24 cellular contexts compared by ENCODE assay signal in the genomic region with DNA sequence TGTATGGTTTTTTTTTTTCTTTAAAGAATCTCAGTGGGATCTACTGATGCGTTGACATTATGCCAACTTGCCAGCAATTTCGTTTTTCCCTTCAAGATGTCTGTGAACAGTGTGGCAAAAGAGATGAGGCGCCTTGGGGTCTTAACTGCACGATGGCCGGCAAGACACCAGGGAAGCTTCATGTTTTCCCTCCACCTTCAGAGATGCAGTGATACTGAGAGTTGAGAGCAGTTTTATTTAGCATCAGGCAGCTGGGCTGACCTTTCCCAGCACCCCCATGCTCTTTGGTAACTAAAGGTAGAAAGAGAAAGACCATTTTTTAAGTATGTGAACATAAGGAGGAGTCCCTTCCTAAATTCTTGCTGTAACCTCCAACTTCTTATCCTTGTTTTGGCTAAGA. TPM values are rescaled to one million over a fixed set of nuclear protein-coding genes. Genes with fewer than 3 reads are reported as not detected.
"Had no signal": no experiment of that assay in that cellular context is flagged by ENCODE, and none has a peak within 500 bp of the region (broad histone marks: within the 10 kb centered on the region; RNA-seq: fewer than 3 reads in every experiment).

No MANE protein-coding gene starts in this region.

- H3K27ac Mint-ChIP-seq: activated CD8-positive, alpha-beta T cell treated with anti-CD3 and anti-CD28 coated beads, Interleukin-2, amount 10 ng/mL, durations not matched to agents 7 days and 5 days; activated naive CD8-positive, alpha-beta T cell treated with anti-CD3 and anti-CD28 coated beads, Interleukin-2, amount 10 ng/mL, durations not matched to agents 7 days and 5 days; T-helper 2 cell treated with Interferon-gamma antibody and Interleukin-4, amounts not matched to agents 5 μg/mL and 100 μg/mL, for 36 hours; WTC11 had no signal

- H3K36me3 ChIP-seq: breast epithelium had no signal

- H3K27me3 ChIP-seq: breast epithelium had no signal

- H3K4me3 Mint-ChIP-seq: activated CD8-positive, alpha-beta T cell treated with anti-CD3 and anti-CD28 coated beads, Interleukin-2, amount 10 ng/mL, durations not matched to agents 7 days and 5 days; activated naive CD8-positive, alpha-beta T cell treated with anti-CD3 and anti-CD28 coated beads, Interleukin-2, amount 10 ng/mL, durations not matched to agents 7 days and 5 days; T-cell; T-helper 2 cell treated with Interferon-gamma antibody and Interleukin-4, amounts not matched to agents 5 μg/mL and 100 μg/mL, for 36 hours; WTC11 had no signal

- H3K27ac ChIP-seq: breast epithelium, SK-N-MC had no signal

- H3K36me3 Mint-ChIP-seq: activated naive CD8-positive, alpha-beta T cell treated with anti-CD3 and anti-CD28 coated beads, Interleukin-2, amount 10 ng/mL, durations not matched to agents 7 days and 5 days; T-cell; WTC11 had no signal

- H3K9me3 Mint-ChIP-seq: activated naive CD8-positive, alpha-beta T cell treated with anti-CD3 and anti-CD28 coated beads, Interleukin-2, amount 10 ng/mL, durations not matched to agents 7 days and 5 days; T-cell; T-helper 2 cell treated with Interferon-gamma antibody and Interleukin-4, amounts not matched to agents 5 μg/mL and 100 μg/mL, for 36 hours; WTC11 had no signal

- ATAC-seq: activated CD8-positive, alpha-beta T cell treated with anti-CD3 and anti-CD28 coated beads, Interleukin-2, amount 10 ng/mL, durations not matched to agents 7 days and 5 days; T-cell had no signal

- DNase-seq: activated CD4-positive, alpha-beta T cell treated with anti-CD3 and anti-CD28 coated beads for 48 hours; activated CD4-positive, alpha-beta T cell treated with anti-CD3 and anti-CD28 coated beads, Interleukin-2, amount 50 U/mL, for 4 hours; activated CD4-positive, CD25-positive, alpha-beta regulatory T cell treated with anti-CD3 and anti-CD28 coated beads, Interleukin-2, amount 50 U/mL, for 72 hours; activated CD8-positive, alpha-beta memory T cell treated with anti-CD3 and anti-CD28 coated beads, Interleukin-2, amount 50 U/mL, for 48 hours; activated CD8-positive, alpha-beta T cell treated with anti-CD3 and anti-CD28 coated beads, Interleukin-2, amount 10 ng/mL, durations not matched to agents 7 days and 5 days; activated naive CD4-positive, alpha-beta T cell treated with anti-CD3 and anti-CD28 coated beads, Interleukin-2, amount 50 U/mL, for 16 hours; activated naive CD8-positive, alpha-beta T cell treated with anti-CD3 and anti-CD28 coated beads, Interleukin-2, amount 10 ng/mL, durations not matched to agents 7 days and 5 days; activated T-cell treated with anti-CD3 and anti-CD28 coated beads, Interleukin-2, amount 50 U/mL, for 1 hour; aorta; central memory CD4-positive, alpha-beta T cell; KBM-7; NCI-H1092 treated with DMSO at 0.1 percent for 48 hours; NCI-H1436; NCI-H1694 treated with DMSO at 0.1 percent for 48 hours; NCI-H2081; NCI-H446; NCI-H524 treated with DMSO at 0.1 percent for 48 hours; NCI-H748 treated with DMSO at 0.1 percent for 48 hours; T-cell had no signal

- H3K4me3 ChIP-seq: breast epithelium, SK-N-MC had no signal

- H3K4me1 Mint-ChIP-seq: activated naive CD8-positive, alpha-beta T cell treated with anti-CD3 and anti-CD28 coated beads, Interleukin-2, amount 10 ng/mL, durations not matched to agents 7 days and 5 days; T-cell had no signal

- H3K9me3 ChIP-seq: breast epithelium had no signal

RNA-seq across cellular contexts. Expression of a gene that starts 11.7 kb away (rescaled TPM):
- total RNA-seq: activated CD8-positive, alpha-beta T cell treated with anti-CD3 and anti-CD28 coated beads, Interleukin-2, amount 10 ng/mL, durations not matched to agents 7 days and 5 days; activated naive CD8-positive, alpha-beta T cell treated with anti-CD3 and anti-CD28 coated beads, Interleukin-2, amount 10 ng/mL, durations not matched to agents 7 days and 5 days; aorta; RPMI7951 had no signal
- polyA plus RNA-seq: aorta had no signal
